Comparison of ENCODE assay signal across 24 cellular contexts in genomic region chr7:150564045-150564444, GRCh38. TPM values are rescaled to one million over a fixed set of nuclear protein-coding genes. Genes with fewer than 3 reads are reported as not detected.
A peak's percentile ranks its signal among the peaks of the same experiment; 100 is the strongest.
DNase-seq lines count a peak whose midpoint lies in the region; ATAC-seq, FAIRE-seq and TF ChIP-seq lines count a peak whose summit lies in the region.
"Had no signal": no experiment of that assay in that cellular context is flagged by ENCODE, and none has a peak within 500 bp of the region (broad histone marks: within the 10 kb centered on the region; RNA-seq: fewer than 3 reads in every experiment).

No MANE protein-coding gene starts in this region.

- no peaks in the 10 kb centered on the region for H3K27me3 Mint-ChIP-seq in activated naive CD4-positive, alpha-beta T cell treated with anti-CD3 and anti-CD28 coated beads, Interleukin-2, amount 50 U/mL, for 24 hours
- no peaks in the 10 kb centered on the region for H3K27me3 Mint-ChIP-seq in activated CD8-positive, alpha-beta T cell treated with anti-CD3 and anti-CD28 coated beads, Interleukin-2, amount 10 ng/mL, durations not matched to agents 7 days and 5 days (ENCODE audit: low read depth)

- H4K20me1 ChIP-seq in endothelial cell of umbilical vein (replicated peaks; ENCODE audit: control insufficient read depth, extremely low read depth, insufficient read depth, low read length): no peaks in the 10 kb centered on the region

- peak overlapping the region; percentile 99 for H3K27ac Mint-ChIP-seq in activated naive CD4-positive, alpha-beta T cell treated with anti-CD3 and anti-CD28 coated beads, Interleukin-2, amount 50 U/mL, for 24 hours
- H3K27ac Mint-ChIP-seq in activated CD8-positive, alpha-beta T cell treated with anti-CD3 and anti-CD28 coated beads, Interleukin-2, amount 10 ng/mL, durations not matched to agents 7 days and 5 days: peak overlapping the region; percentile 67
- H3K27ac Mint-ChIP-seq: mesothelial cell of epicardium had no signal

- dilution Hi-C loops in endothelial cell of umbilical vein (cut with MboI; ENCODE audit: extremely low pct_ligation_motif_present, low sequenced_read_pairs): no loop called here

- H3K27me3 ChIP-seq in endothelial cell of umbilical vein (ENCODE audit: control insufficient read depth in 2 of 2, insufficient read depth in 2 of 2, low read length in 2 of 2) (no peaks in the 10 kb centered on the region), dorsolateral prefrontal cortex (peaks cover 0 to 15% (median 0%) of the 10 kb centered on the region in 45 donors), right atrium auricular region (no peaks in the 10 kb centered on the region)

- H3K36me3 Mint-ChIP-seq in activated naive CD4-positive, alpha-beta T cell treated with anti-CD3 and anti-CD28 coated beads, Interleukin-2, amount 50 U/mL, for 24 hours: peaks cover 8% of the 10 kb centered on the region
- H3K36me3 Mint-ChIP-seq in activated CD8-positive, alpha-beta T cell treated with anti-CD3 and anti-CD28 coated beads, Interleukin-2, amount 10 ng/mL, durations not matched to agents 7 days and 5 days (ENCODE audit: low read depth): peaks cover 51% of the 10 kb centered on the region
- H3K36me3 Mint-ChIP-seq: mesothelial cell of epicardium had no signal

- H3K79me2 ChIP-seq in endothelial cell of umbilical vein (ENCODE audit: control insufficient read depth, insufficient read depth, low read length): peaks cover 20% of the 10 kb centered on the region

- POLR2A ChIA-PET in activated CD8-positive, alpha-beta T cell treated with anti-CD3 and anti-CD28 coated beads, Interleukin-2, amount 10 ng/mL, durations not matched to agents 7 days and 5 days (lab: Charles Lee): interaction anchor here (0.8 to 2.7 kb wide), 7 partner anchors 40 to 175 kb away, joined by 3 to 12 read pairs (median 5); partner anchors contain the start of genes GIMAP7 and GIMAP8
- POLR2A ChIA-PET in endothelial cell of umbilical vein (lab: Charles Lee): no interaction called here

- no peaks in the 10 kb centered on the region for H3K9me3 Mint-ChIP-seq in activated naive CD4-positive, alpha-beta T cell treated with anti-CD3 and anti-CD28 coated beads, Interleukin-2, amount 50 U/mL, for 24 hours
- peaks cover 28% of the 10 kb centered on the region for H3K9me3 Mint-ChIP-seq in activated CD8-positive, alpha-beta T cell treated with anti-CD3 and anti-CD28 coated beads, Interleukin-2, amount 10 ng/mL, durations not matched to agents 7 days and 5 days (ENCODE audit: insufficient read depth)

- H3K4me1 Mint-ChIP-seq in activated naive CD4-positive, alpha-beta T cell treated with anti-CD3 and anti-CD28 coated beads, Interleukin-2, amount 50 U/mL, for 24 hours: peaks cover 78% of the 10 kb centered on the region
- H3K4me1 Mint-ChIP-seq in activated CD8-positive, alpha-beta T cell treated with anti-CD3 and anti-CD28 coated beads, Interleukin-2, amount 10 ng/mL, durations not matched to agents 7 days and 5 days (ENCODE audit: low read depth): peaks cover 42% of the 10 kb centered on the region
- H3K4me1 Mint-ChIP-seq: mesothelial cell of epicardium, neural crest cell had no signal

- TF ChIP-seq CTCF in endothelial cell of umbilical vein (IDR thresholded peaks at IDR 0.05; ENCODE audit: extremely low read depth in 1 of 2, insufficient read depth in 1 of 2, low read depth in 1 of 2, low read length in 2 of 2) (no peak), dorsolateral prefrontal cortex (IDR thresholded peaks at IDR 0.05 in 54 of 56, conservative IDR thresholded peaks at IDR 0.05 in 2 of 56; ENCODE audit: low read depth in 1 of 56, partially characterized antibody in 56 of 56) (no peak), right atrium auricular region (IDR thresholded peaks at IDR 0.05) (no peak)

- FAIRE-seq in endothelial cell of umbilical vein (lab: Jason Lieb, UNC): peak; percentile 37
- FAIRE-seq: H1 had no signal

- no peaks in the 10 kb centered on the region for H3K9me1 ChIP-seq in endothelial cell of umbilical vein (replicated peaks; ENCODE audit: control insufficient read depth, extremely low read depth, insufficient read depth, low read length)

- H3K36me3 ChIP-seq in endothelial cell of umbilical vein (ENCODE audit: control insufficient read depth in 2 of 2, extremely low read depth in 1 of 2, insufficient read depth in 2 of 2, low read length in 2 of 2) (no peaks in the 10 kb centered on the region), right atrium auricular region (no peaks in the 10 kb centered on the region)
- H3K36me3 ChIP-seq: left ventricle myocardium inferior had no signal

- H3K4me3 Mint-ChIP-seq in activated naive CD4-positive, alpha-beta T cell treated with anti-CD3 and anti-CD28 coated beads, Interleukin-2, amount 50 U/mL, for 24 hours: peak overlapping the region; percentile 86
- peak overlapping the region; percentile 44 for H3K4me3 Mint-ChIP-seq in activated CD8-positive, alpha-beta T cell treated with anti-CD3 and anti-CD28 coated beads, Interleukin-2, amount 10 ng/mL, durations not matched to agents 7 days and 5 days
- H3K4me3 Mint-ChIP-seq: mesothelial cell of epicardium, neural crest cell had no signal

- H3K4me1 ChIP-seq in endothelial cell of umbilical vein (ENCODE audit: control insufficient read depth, extremely low read depth, insufficient read depth, low read length) (peaks cover 43% of the 10 kb centered on the region), right atrium auricular region (no peaks in the 10 kb centered on the region)

- no peak for TF ChIP-seq POLR2A in endothelial cell of umbilical vein (IDR thresholded peaks at IDR 0.05; ENCODE audit: low read depth, low read length)

- CTCF ChIA-PET in activated CD8-positive, alpha-beta T cell treated with anti-CD3 and anti-CD28 coated beads, Interleukin-2, amount 10 ng/mL, durations not matched to agents 7 days and 5 days (lab: Charles Lee): interaction anchor here (1.0 to 4.8 kb wide), 9 partner anchors 9 to 312 kb away, joined by 3 to 26 read pairs (median 3); partner anchors contain the start of genes GIMAP5 and GIMAP7
- CTCF ChIA-PET in endothelial cell of umbilical vein (lab: Charles Lee): interaction anchor here (1.4 to 2.0 kb wide), 2 partner anchors 80 to 191 kb away, joined by 3 to 5 read pairs; no protein-coding TSS in a partner anchor

- H3K4me3 ChIP-seq in endothelial cell of umbilical vein (replicated peaks in 1 of 3; ENCODE audit: insufficient read depth in 1 of 3, low read depth in 1 of 3, low read length in 3 of 3) (no peak overlapping the region), dorsolateral prefrontal cortex (no peak overlapping the region), right atrium auricular region (no peak overlapping the region)
- H3K4me3 ChIP-seq: left ventricle myocardium inferior had no signal

- peaks cover 4% of the 10 kb centered on the region for H3K9me3 ChIP-seq in endothelial cell of umbilical vein (replicated peaks; ENCODE audit: control insufficient read depth, insufficient read depth, low read length)
- H3K9me3 ChIP-seq in right atrium auricular region: peaks cover 7 to 13% of the 10 kb centered on the region in 2 donors

- peak overlapping the region; percentile 37 for H3K4me2 ChIP-seq in endothelial cell of umbilical vein (ENCODE audit: insufficient read depth, low read length)

- intact Hi-C loops in endothelial cell of umbilical vein (cut with micrococcal nuclease) (loop anchor here (5.0 to 10.0 kb wide), 3 partner anchors 97 to 421 kb away; partner anchors contain the start of gene ZNF775), dorsolateral prefrontal cortex (cut with DNase I) (no loop called here)

- H3K9ac ChIP-seq in endothelial cell of umbilical vein (replicated peaks; ENCODE audit: extremely low read depth, insufficient read depth, low read length): no peak overlapping the region

- peak; percentile 12 for ATAC-seq in activated CD8-positive, alpha-beta T cell treated with anti-CD3 and anti-CD28 coated beads, Interleukin-2, amount 10 ng/mL, durations not matched to agents 7 days and 5 days
- ATAC-seq: Panc1, sciatic nerve had no signal

- BruUV-seq in endothelial cell of umbilical vein (replicated peaks; lab: Mats Ljungman, UMichigan): no TSS peak

- H3K27ac ChIP-seq in endothelial cell of umbilical vein (ENCODE audit: insufficient read depth, low read depth, low read length) (peak overlapping the region; percentile 68), dorsolateral prefrontal cortex (no peak overlapping the region), right atrium auricular region (no peak overlapping the region)
- H3K27ac ChIP-seq: C4-2B, epithelial cell of prostate, left ventricle myocardium inferior had no signal

- peak overlapping the region; percentile 5 for H2AFZ ChIP-seq in endothelial cell of umbilical vein (ENCODE audit: low read depth, low read length)

- no peak for DNase-seq in activated naive CD4-positive, alpha-beta T cell treated with Interleukin-2 at 50 U/mL for 16 hours
- no peak for DNase-seq in activated CD8-positive, alpha-beta T cell treated with anti-CD3 and anti-CD28 coated beads, Interleukin-2, amount 10 ng/mL, durations not matched to agents 7 days and 5 days
- DNase-seq in endothelial cell of umbilical vein (ENCODE audit: low read depth, low spot score) (no peak), NCI-H345 (lab: John Stamatoyannopoulos, UW) (no peak), dorsolateral prefrontal cortex (no peak), right atrium auricular region (ENCODE audit: low spot score) (no peak)
- DNase-seq: amygdala; DMS 273 treated with DMSO at 0.1 percent for 48 hours; left ventricle myocardium inferior; NCI-H1105; NCI-H2029 treated with DMSO at 0.1 percent for 48 hours; NK-92 treated with Interleukin-12 subunit alpha and Interleukin-12 subunit beta, amount 100 ng/mL, for 24 hours; SIG-M5 had no signal

RNA-seq across cellular contexts. Expression of gene GIMAP4, which starts 3.1 kb away (rescaled TPM):
- total RNA-seq in activated CD8-positive, alpha-beta T cell treated with anti-CD3 and anti-CD28 coated beads, Interleukin-2, amount 10 ng/mL, durations not matched to agents 7 days and 5 days: 100 to 1,000 TPM; 174 to 186 TPM
- total RNA-seq in endothelial cell of umbilical vein (168 and 174 TPM in 2 replicates), dorsolateral prefrontal cortex (10 to 100 TPM in 113 of 120 experiments, 1 to 10 TPM in 7; 7.2 to 40.3 (median 15.1) TPM), right atrium auricular region (10 to 100 TPM; 22.3 to 23.5 TPM)
- polyA plus RNA-seq in endothelial cell of umbilical vein: 38.6 and 56.6 TPM in 2 replicates
- 88.4 and 95.0 TPM in 2 replicates for polyA plus RNA-seq in endothelial cell of umbilical vein (2011; cell fraction: cytosol; rRNA removed)
- 45.2 and 49.1 TPM in 2 replicates for polyA plus RNA-seq in endothelial cell of umbilical vein (2011; cell fraction: nucleus; rRNA removed)
- polyA plus RNA-seq in endothelial cell of umbilical vein (2012): 180 and 200 TPM in 2 replicates
- 95.6 and 104 TPM in 2 replicates for polyA minus RNA-seq in endothelial cell of umbilical vein
- polyA minus RNA-seq in endothelial cell of umbilical vein (2011; cell fraction: cytosol; rRNA and poly(A)+ RNA removed): not detected
- polyA minus RNA-seq in endothelial cell of umbilical vein (2011; cell fraction: nucleus; rRNA and poly(A)+ RNA removed): 24.3 and 30.1 TPM in 2 replicates
- total RNA-seq: fibroblast of villous mesenchyme, mesothelial cell of epicardium, NCI-H460, neural crest cell had no signal
- polyA plus RNA-seq: AG04450 had no signal

RNA-seq across cellular contexts. Expression of gene GIMAP7, which starts 49.4 kb away (rescaled TPM):
- 100 to 1,000 TPM; 134 TPM for total RNA-seq in activated CD8-positive, alpha-beta T cell treated with anti-CD3 and anti-CD28 coated beads, Interleukin-2, amount 10 ng/mL, durations not matched to agents 7 days and 5 days
- total RNA-seq in endothelial cell of umbilical vein (42.4 and 51.1 TPM in 2 replicates), dorsolateral prefrontal cortex (10 to 100 TPM in 23 of 120 experiments, 1 to 10 TPM in 97; 3.1 to 21.0 (median 7.4) TPM), right atrium auricular region (10 to 100 TPM; 12.7 to 12.9 TPM)
- 37.9 and 43.4 TPM in 2 replicates for polyA plus RNA-seq in endothelial cell of umbilical vein
- 73.8 and 77.7 TPM in 2 replicates for polyA plus RNA-seq in endothelial cell of umbilical vein (2011; cell fraction: cytosol; rRNA removed)
- polyA plus RNA-seq in endothelial cell of umbilical vein (2011; cell fraction: nucleus; rRNA removed): 36.5 and 39.7 TPM in 2 replicates
- 41.9 and 44.3 TPM in 2 replicates for polyA plus RNA-seq in endothelial cell of umbilical vein (2012)
- polyA minus RNA-seq in endothelial cell of umbilical vein: 36.6 and 38.7 TPM in 2 replicates
- polyA minus RNA-seq in endothelial cell of umbilical vein (2011; cell fraction: cytosol; rRNA and poly(A)+ RNA removed): not detected
- 9.5 and 14.5 TPM in 2 replicates for polyA minus RNA-seq in endothelial cell of umbilical vein (2011; cell fraction: nucleus; rRNA and poly(A)+ RNA removed)
- total RNA-seq: fibroblast of villous mesenchyme, H1, mesothelial cell of epicardium, NCI-H460, neural crest cell had no signal
- polyA plus RNA-seq: AG04450, H1 had no signal
